ENCODE assay signal across 20 cellular contexts in genomic region chr13:97211986-97212385, GRCh38. TPM values are rescaled to one million over a fixed set of nuclear protein-coding genes. Genes with fewer than 3 reads are reported as not detected.
DNase-seq lines count a peak whose midpoint lies in the region.
"Had no signal": no experiment of that assay in that cellular context is flagged by ENCODE, and none has a peak within 500 bp of the region (broad histone marks: within the 10 kb centered on the region; RNA-seq: fewer than 3 reads in every experiment).

No MANE protein-coding gene starts in this region.

- H3K27ac ChIP-seq in caudate nucleus (ENCODE audit: low read depth, low read length), result peak overlapping the region; percentile 79
- H3K27ac ChIP-seq: coronary artery, hepatocyte, VCaP had no signal

- DNase-seq in Ammon's horn (ENCODE audit: low spot score) (peak; percentile 84), HT-29 (ENCODE audit: low spot score) (peak; percentile 88), caudate nucleus (lab: John Stamatoyannopoulos, UW) (peak in 23 of 61 donors; percentile 7 to 57 (median 32)), midbrain (lab: John Stamatoyannopoulos, UW) (peak; percentile 75), HuH-7 (ENCODE audit: low spot score) (no peak), NCI-H2107 treated with DMSO at 0.1 percent for 48 hours (lab: John Stamatoyannopoulos, UW; ENCODE audit: unreplicated experiment) (no peak), NOMO-1 treated with DMSO at 0.1 percent for 48 hours (lab: John Stamatoyannopoulos, UW; ENCODE audit: unreplicated experiment) (no peak)
- no peak for DNase-seq in effector CD8-positive, alpha-beta T cell (lab: John Stamatoyannopoulos, UW)
- DNase-seq: activated CD4-positive, alpha-beta T cell treated with anti-CD3 and anti-CD28 coated beads, Interleukin-2, amount 50 U/mL, for 4 hours; activated naive CD4-positive, alpha-beta T cell; CD8-positive, alpha-beta memory T cell; DND-41; NCI-H1694; NCI-H345; stimulated activated CD4-positive, alpha-beta T cell treated with anti-CD3 and anti-CD28 coated beads, Interleukin-12 subunit alpha, Interleukin-12 subunit beta, amount 100 ng/mL, for 4 hours; stimulated activated CD8-positive, alpha-beta memory T cell treated with anti-CD3 and anti-CD28 coated beads, Interleukin-4, amount 100 ng/mL, for 48 hours; T-helper 17 cell had no signal

RNA-seq across cellular contexts. Expression of gene MBNL2, which starts 10.1 kb away (rescaled TPM):
- 34.2 and 35.7 TPM in 2 replicates for total RNA-seq in HT-29 (2014; rRNA removed; shearing (Covaris generic))

Comparison
In these comparisons a context has a peak if more than half of its experiments do, and no peak if none do; other contexts are left out.
1. DNase-seq: peak in Ammon's horn (single experiment), HT-29 (single experiment) and midbrain (single experiment); none in effector CD8-positive, alpha-beta T cell (single experiment), HuH-7 (single experiment), NCI-H2107 treated with DMSO at 0.1 percent for 48 hours (single experiment) and NOMO-1 treated with DMSO at 0.1 percent for 48 hours (single experiment).